Comparison of ENCODE assay signal across 10 cellular contexts in the genomic region with DNA sequence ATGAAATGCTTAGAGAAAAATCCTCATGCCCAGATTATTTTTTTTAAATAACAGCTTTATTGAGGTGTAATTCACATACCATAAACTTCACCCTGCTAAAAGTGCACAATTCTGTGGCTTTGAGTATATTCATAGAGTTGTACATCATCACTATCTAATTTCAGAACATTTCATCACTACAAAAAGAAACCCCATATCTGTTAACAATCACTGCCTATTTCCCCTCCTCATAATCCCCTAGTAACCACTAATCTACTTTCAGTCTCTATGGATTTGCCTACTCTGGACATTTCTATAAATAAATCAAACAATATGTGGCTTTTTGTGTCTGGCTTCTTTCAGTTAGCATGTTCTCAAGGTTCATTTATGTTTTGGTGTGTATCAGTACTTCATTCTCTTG.
"Had no signal": no experiment of that assay in that cellular context is flagged by ENCODE, and none has a peak within 500 bp of the region (broad histone marks: within the 10 kb centered on the region; RNA-seq: fewer than 3 reads in every experiment).

No MANE protein-coding gene starts in this region.

- H3K27me3 ChIP-seq: ascending aorta, hepatocyte had no signal

- DNase-seq: activated CD4-positive, alpha-beta T cell treated with anti-CD3 and anti-CD28 coated beads, Interleukin-2, amount 50 U/mL, for 4 hours; activated gamma-delta T cell; activated naive CD8-positive, alpha-beta T cell treated with anti-CD3 and anti-CD28 coated beads for 36 hours; activated T-cell treated with anti-CD3 and anti-CD28 coated beads, Interleukin-2, amount 50 U/mL, for 1 hour; naive thymus-derived CD8-positive, alpha-beta T cell; posterior cingulate gyrus; right cardiac atrium; stimulated activated CD4-positive, alpha-beta T cell treated with anti-CD3 and anti-CD28 coated beads, Interleukin-1b, Interleukin-23, amount 100 ng/mL, for 48 hours had no signal

- H3K27ac ChIP-seq: ascending aorta, hepatocyte had no signal

- H3K4me3 ChIP-seq: ascending aorta, hepatocyte had no signal

- H3K4me1 ChIP-seq: ascending aorta had no signal

- H3K36me3 ChIP-seq: ascending aorta had no signal

- H3K9me3 ChIP-seq: ascending aorta had no signal
